Comparison of ENCODE assay signal across 20 cellular contexts in genomic region chr1:59418361-59418760, GRCh38.
DNase-seq lines count a peak whose midpoint lies in the region; ATAC-seq and TF ChIP-seq lines count a peak whose summit lies in the region.
"Had no signal": no experiment of that assay in that cellular context is flagged by ENCODE, and none has a peak within 500 bp of the region (broad histone marks: within the 10 kb centered on the region; RNA-seq: fewer than 3 reads in every experiment).

No MANE protein-coding gene starts in this region.

- H2AFZ ChIP-seq in IMR-90 (replicated peaks; ENCODE audit: low read length, poor library complexity) (no peak overlapping the region), smooth muscle cell (ENCODE audit: low read depth) (no peak overlapping the region)
- H2AFZ ChIP-seq: PC-9 had no signal

- H3K4ac ChIP-seq in IMR-90 (ENCODE audit: low read depth, low read length), result no peak overlapping the region

- no peak overlapping the region for H2AK9ac ChIP-seq in IMR-90 (replicated peaks; ENCODE audit: low read depth, low read length, poor library complexity)

- H4K20me1 ChIP-seq in IMR-90 (ENCODE audit: insufficient read depth, low read length) (no peaks in the 10 kb centered on the region), smooth muscle cell (ENCODE audit: low read depth) (no peaks in the 10 kb centered on the region)

- POLR2A ChIA-PET in IMR-90 (lab: Charles Lee; ENCODE audit: unreplicated experiment), result no interaction called here

- no peak for TF ChIP-seq EP300 in gastroesophageal sphincter (IDR thresholded peaks at IDR 0.05)

- H3K9me3 Mint-ChIP-seq in brain, result peaks cover 0 to 3% (median 0%) of the 10 kb centered on the region in 5 experiments

- peaks cover 65% of the 10 kb centered on the region for H3K4me1 Mint-ChIP-seq in brain

- peak overlapping the region; percentile 1 for H2BK5ac ChIP-seq in IMR-90 (ENCODE audit: low read depth, low read length, poor library complexity, severe bottlenecking)

- H3K9me1 ChIP-seq in IMR-90 (ENCODE audit: insufficient read depth, low read length), result 0 out of 2 replicates have a peak, but pooled peaks cover 3% of the 10 kb centered on the region

- CTCF ChIA-PET in IMR-90 (lab: Yijun Ruan, JAX), result no interaction called here

- TF ChIP-seq POLR2A in IMR-90 (IDR thresholded peaks at IDR 0.05; ENCODE audit: low read depth, low read length) (no peak), body of pancreas (IDR thresholded peaks at IDR 0.05) (no peak), gastroesophageal sphincter (IDR thresholded peaks at IDR 0.05) (no peak)

- peaks cover 3% of the 10 kb centered on the region for H3K27me3 Mint-ChIP-seq in brain

- no peak overlapping the region for H4K91ac ChIP-seq in IMR-90 (ENCODE audit: insufficient read depth, low read depth, low read length)

- H2AK5ac ChIP-seq in IMR-90 (ENCODE audit: low read depth, low read length), result no peak overlapping the region

- TF ChIP-seq CTCF in IMR-90 (conservative IDR thresholded peaks at IDR 0.05; ENCODE audit: low read depth, low read length) (no peak), brain (conservative IDR thresholded peaks at IDR 0.05) (no peak), smooth muscle cell (IDR thresholded peaks at IDR 0.05; ENCODE audit: borderline replicate concordance, insufficient read depth, poor library complexity, severe bottlenecking) (no peak), body of pancreas (IDR thresholded peaks at IDR 0.05) (no peak), gastroesophageal sphincter (IDR thresholded peaks at IDR 0.05) (no peak)

- peak overlapping the region; percentile 18; the same call in 1 of the 2 replicates for H2BK20ac ChIP-seq in IMR-90 (ENCODE audit: low read depth, low read length)

- peak overlapping the region; percentile 78 for H3K18ac ChIP-seq in IMR-90 (ENCODE audit: low read depth, low read length)

- intact Hi-C loops in IMR-90 (cut with micrococcal nuclease), result no loop called here
- intact Hi-C loops in body of pancreas (cut with DNase I), result no loop called here

- H3K9ac ChIP-seq in IMR-90 (ENCODE audit: low read depth, low read length) (no peak overlapping the region), smooth muscle cell (ENCODE audit: low read depth) (peak overlapping the region; percentile 33)

- H3K23ac ChIP-seq in IMR-90 (ENCODE audit: low read depth, low read length), result peak overlapping the region; percentile 50; the same call in 1 of the 2 replicates

- H3K27ac ChIP-seq in IMR-90 (ENCODE audit: insufficient read depth, low read length), result no peak overlapping the region
- no peak overlapping the region for H3K27ac ChIP-seq in smooth muscle cell (ENCODE audit: low read depth)
- H3K27ac ChIP-seq in body of pancreas, result no peak overlapping the region
- H3K27ac ChIP-seq in gastroesophageal sphincter, result no peak overlapping the region
- H3K27ac ChIP-seq: C4-2B, HL-60, PC-9, RWPE1 had no signal

- in situ Hi-C loops in IMR-90 (cut with MboI; ENCODE audit: low sequenced_read_pairs), result no loop called here

- H3K56ac ChIP-seq in IMR-90 (ENCODE audit: extremely low read depth, insufficient read depth, low read length), result no peak overlapping the region

- peak overlapping the region in 1 of 2 experiments; percentile 15; a peak in 1 of 4 replicates for H4K8ac ChIP-seq in IMR-90 (ENCODE audit: low read depth in 2 of 2, low read length in 2 of 2)

- H3K9me3 ChIP-seq in IMR-90 (ENCODE audit: control insufficient read depth, insufficient read depth, low read length), result no peaks in the 10 kb centered on the region
- no peaks in the 10 kb centered on the region for H3K9me3 ChIP-seq in smooth muscle cell (replicated peaks; ENCODE audit: low read depth)
- no peaks in the 10 kb centered on the region for H3K9me3 ChIP-seq in body of pancreas
- no peaks in the 10 kb centered on the region for H3K9me3 ChIP-seq in gastroesophageal sphincter

- H3K4me2 ChIP-seq in IMR-90 (ENCODE audit: low read depth, low read length) (peak overlapping the region; percentile 13; the same call in 1 of the 2 replicates), smooth muscle cell (peak overlapping the region; percentile 39)
- H3K4me2 ChIP-seq: PC-9 had no signal

- no TSS peak for BruUV-seq in IMR-90 (replicated peaks; lab: Mats Ljungman, UMichigan)

- H4K5ac ChIP-seq in IMR-90 (ENCODE audit: low read depth, low read length), result 0 out of 2 replicates have a peak overlapping the region, but pooled peaks have one; percentile 24

- no CpG with 5 or more reads among the region's 4 CpGs for WGBS in IMR-90 (ENCODE audit: extremely low coverage in 2 of 2, insufficient read length in 1 of 2), 2 experiments
- 54% methylated on average over 4 of the region's 4 CpGs for WGBS in smooth muscle cell (ENCODE audit: low lambda C conversion rate)
- WGBS in body of pancreas, 2 donors, result 73 to 78% methylated on average over 4 of the region's 4 CpGs
- 74 to 81% methylated on average over 4 of the region's 4 CpGs for WGBS in gastroesophageal sphincter (ENCODE audit: low coverage in 1 of 2), 2 donors

- no peaks in the 10 kb centered on the region for H3K36me3 Mint-ChIP-seq in brain

- H3F3A ChIP-seq in smooth muscle cell (ENCODE audit: low read depth), result no peaks in the 10 kb centered on the region

- ATAC-seq in IMR-90 (ENCODE audit: low read depth) (peak; percentile 69), body of pancreas (no peak), gastroesophageal sphincter (no peak)

- peak overlapping the region in 1 of 5 experiments; percentile 9 for H3K4me3 Mint-ChIP-seq in brain

- H3K79me1 ChIP-seq in IMR-90 (ENCODE audit: low read depth in 1 of 2, low read length in 2 of 2), result no peaks in the 10 kb centered on the region

- no peak overlapping the region for H2BK15ac ChIP-seq in IMR-90 (ENCODE audit: low read depth, low read length)

- 0 out of 2 replicates have a peak overlapping the region, but pooled peaks have one; percentile 5 for H2BK120ac ChIP-seq in IMR-90 (ENCODE audit: low read depth, low read length)

- H3K36me3 ChIP-seq in IMR-90 (ENCODE audit: control insufficient read depth, insufficient read depth, low read length) (no peaks in the 10 kb centered on the region), smooth muscle cell (ENCODE audit: low read depth) (no peaks in the 10 kb centered on the region), body of pancreas (replicated peaks in 1 of 2; ENCODE audit: insufficient read depth in 1 of 2, low read depth in 2 of 2) (no peaks in the 10 kb centered on the region), gastroesophageal sphincter (no peaks in the 10 kb centered on the region)

- H3K27ac Mint-ChIP-seq in brain, result peak overlapping the region; percentile 18 to 72 (median 43)

- TF ChIP-seq RAD21 in IMR-90 (IDR thresholded peaks at IDR 0.05; ENCODE audit: low read length), result no peak

- dilution Hi-C loops in IMR-90 (cut with HindIII; ENCODE audit: low sequenced_read_pairs, unreplicated experiment), result no loop called here

- peaks cover 2% of the 10 kb centered on the region; the same call in 1 of the 2 replicates for H3K4me1 ChIP-seq in IMR-90 (ENCODE audit: control insufficient read depth, insufficient read depth, low read length)
- peaks cover 10% of the 10 kb centered on the region for H3K4me1 ChIP-seq in smooth muscle cell (ENCODE audit: low read depth)
- peaks cover 13% of the 10 kb centered on the region for H3K4me1 ChIP-seq in body of pancreas
- H3K4me1 ChIP-seq in gastroesophageal sphincter, result peaks cover 0 to 35% (median 8%) of the 10 kb centered on the region in 3 donors

- peak; percentile 55 for DNase-seq in IMR-90
- DNase-seq in iris pigment epithelial cell (ENCODE audit: low read depth), result peak; percentile 26
- DNase-seq in smooth muscle cell (lab: John Stamatoyannopoulos, UW; ENCODE audit: unreplicated experiment), result no peak
- DNase-seq in body of pancreas, result no peak
- no peak for DNase-seq in activated CD4-positive, alpha-beta T cell treated with anti-CD3 and anti-CD28 coated beads for 48 hours
- DNase-seq: ACHN, AML-193, DMS79 treated with DMSO at 0.1 percent for 48 hours, HCEC 1CT, KBM-7, NCI-H1417, NCI-H187 treated with DMSO at 0.1 percent for 48 hours, NCI-H226, NCI-H524, PC-9 had no signal

- no peaks in the 10 kb centered on the region for H3K79me2 ChIP-seq in smooth muscle cell (ENCODE audit: low read depth)

- H3K27me3 ChIP-seq in IMR-90 (ENCODE audit: control insufficient read depth, insufficient read depth, low read length) (no peaks in the 10 kb centered on the region), smooth muscle cell (ENCODE audit: low read depth) (no peaks in the 10 kb centered on the region), body of pancreas (no peaks in the 10 kb centered on the region), gastroesophageal sphincter (no peaks in the 10 kb centered on the region)

- 0 out of 2 replicates have a peak overlapping the region, but pooled peaks have one; percentile 21 for H3K14ac ChIP-seq in IMR-90 (replicated peaks; ENCODE audit: low read depth, low read length)

- H3K4me3 ChIP-seq in IMR-90 (ENCODE audit: insufficient read depth, low read depth, low read length) (no peak overlapping the region), smooth muscle cell (no peak overlapping the region), body of pancreas (no peak overlapping the region), gastroesophageal sphincter (no peak overlapping the region)
- H3K4me3 ChIP-seq: PC-9 had no signal

TF ChIP-seq in IMR-90, 13 proteins besides CTCF, POLR2A, EP300 and RAD21 (continues in another document):
- TF ChIP-seq CEBPB (IDR thresholded peaks at IDR 0.05; ENCODE audit: low read depth, low read length) (no peak), CHD1 (IDR thresholded peaks at IDR 0.05; ENCODE audit: low read depth, low read length) (no peak), MAZ (IDR thresholded peaks at IDR 0.05; ENCODE audit: borderline replicate concordance, low read depth, low read length) (no peak), USF2 (IDR thresholded peaks at IDR 0.05; ENCODE audit: low read depth, low read length) (no peak), RFX5 (IDR thresholded peaks at IDR 0.05; ENCODE audit: low read depth, low read length) (no peak), NFE2L2 (IDR thresholded peaks at IDR 0.05; ENCODE audit: low read depth, low read length) (no peak), RCOR1 (IDR thresholded peaks at IDR 0.05; ENCODE audit: insufficient replicate concordance, low read length) (no peak), BHLHE40 (IDR thresholded peaks at IDR 0.05; ENCODE audit: low read depth, low read length) (no peak), SMC3 (IDR thresholded peaks at IDR 0.05; ENCODE audit: low read depth, low read length) (no peak)

Comparison
In these comparisons a context has a peak if more than half of its experiments do, and no peak if none do; other contexts are left out.
1. DNase-seq: peak in IMR-90 (single experiment) and iris pigment epithelial cell (single experiment); none in smooth muscle cell (single experiment), body of pancreas (0 of 4) and activated CD4-positive, alpha-beta T cell treated with anti-CD3 and anti-CD28 coated beads for 48 hours (single experiment).